Comparison of ENCODE assay signal across 8 cellular contexts in the genomic region with DNA sequence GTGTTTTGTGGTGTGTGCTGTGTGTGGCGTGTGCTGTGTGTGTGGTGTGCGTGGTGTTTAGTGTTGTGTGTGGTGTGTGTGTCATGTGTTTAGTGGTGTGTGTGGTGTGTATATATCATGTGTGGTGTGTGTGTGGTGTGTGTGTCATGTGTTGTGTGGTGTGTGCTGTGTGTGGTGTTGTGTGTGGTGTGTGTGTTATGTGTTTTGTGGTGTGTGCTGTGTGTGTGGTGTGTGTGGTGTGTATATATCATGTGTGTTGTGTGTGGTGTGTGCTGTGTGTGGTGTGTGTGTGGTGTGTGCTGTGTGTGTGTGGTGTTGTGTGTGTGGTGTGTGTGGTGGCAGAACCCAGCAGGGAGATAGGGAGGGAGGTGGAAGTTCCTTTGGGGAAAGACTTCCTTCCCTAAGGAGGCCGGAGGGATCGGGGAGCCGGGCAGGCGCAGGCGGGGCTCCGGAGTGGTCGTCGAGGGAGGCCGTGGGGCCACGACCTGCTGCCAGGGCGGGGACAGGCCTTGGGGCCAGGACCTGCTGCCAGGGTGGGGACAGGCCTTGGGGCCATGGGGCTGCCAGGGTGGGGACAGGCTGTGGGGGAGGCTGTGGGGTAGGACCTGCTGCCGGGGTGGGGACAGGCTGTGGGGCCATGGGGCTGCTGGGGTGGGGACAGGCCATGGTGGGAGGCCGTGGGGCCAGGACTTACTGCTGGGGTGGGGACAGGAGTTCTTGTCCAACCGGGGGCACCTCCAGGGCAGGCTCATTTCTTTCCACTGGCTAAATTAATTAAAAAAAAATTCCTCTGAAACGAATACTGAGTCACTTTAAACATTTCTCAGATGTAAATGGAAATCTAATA. TPM values are rescaled to one million over a fixed set of nuclear protein-coding genes. Genes with fewer than 3 reads are reported as not detected.
DNase-seq lines count a peak whose midpoint lies in the region; ATAC-seq and TF ChIP-seq lines count a peak whose summit lies in the region.

No MANE protein-coding gene starts in this region.

- no peaks in the 10 kb centered on the region for H3K27me3 ChIP-seq in thyroid gland

- WGBS in thyroid gland, 2 donors, result 44 to 49% methylated on average over 16 of the region's 17 CpGs

- peak overlapping the region; percentile 91 to 92 for H3K27ac Mint-ChIP-seq in activated naive CD4-positive, alpha-beta T cell treated with anti-CD3 and anti-CD28 coated beads, Interleukin-2, amount 50 U/mL, for 72 hours

- H3K4me3 ChIP-seq in mucosa of descending colon (no peak overlapping the region), thyroid gland (replicated peaks in 1 of 3) (no peak overlapping the region)

- H3K4me1 ChIP-seq in mucosa of descending colon (ENCODE audit: low read depth) (peaks cover 17% of the 10 kb centered on the region), thyroid gland (peaks cover 18% of the 10 kb centered on the region in 2 donors)

- TF ChIP-seq CTCF in mucosa of descending colon (IDR thresholded peaks at IDR 0.05), result no peak
- TF ChIP-seq CTCF in thyroid gland (IDR thresholded peaks at IDR 0.05), result no peak

- H3K36me3 ChIP-seq in mucosa of descending colon (ENCODE audit: low read depth), result no peaks in the 10 kb centered on the region
- H3K36me3 ChIP-seq in thyroid gland, result no peaks in the 10 kb centered on the region

- intact Hi-C loops in mucosa of descending colon (cut with DNase I, micrococcal nuclease), result no loop called here
- intact Hi-C loops in thyroid gland (cut with DNase I), result no loop called here

- H3K9me3 ChIP-seq in mucosa of descending colon (peaks cover 2% of the 10 kb centered on the region), thyroid gland (no peaks in the 10 kb centered on the region)

- H3K9me3 Mint-ChIP-seq in activated naive CD4-positive, alpha-beta T cell treated with anti-CD3 and anti-CD28 coated beads, Interleukin-2, amount 50 U/mL, for 72 hours, result peaks cover 8 to 12% of the 10 kb centered on the region in 2 donors

- peak; percentile 63 for DNase-seq in stimulated activated CD4-positive, alpha-beta T cell treated with anti-CD3 and anti-CD28 coated beads, Interleukin-12 subunit alpha, Interleukin-12 subunit beta, amount 100 ng/mL, for 4 hours
- no peak for DNase-seq in stimulated activated CD4-positive, alpha-beta T cell treated with anti-CD3 and anti-CD28 coated beads, Interleukin-2, amount 100 ng/mL, for 48 hours
- DNase-seq in activated naive CD4-positive, alpha-beta T cell treated with anti-CD3 and anti-CD28 coated beads, Interleukin-2, amount 50 U/mL, for 72 hours (ENCODE audit: low spot score in 2 of 2), result peak; percentile 57 to 73
- DNase-seq in mucosa of descending colon, result peak; percentile 17 to 63 (median 52)
- DNase-seq in thyroid gland, result no peak
- DNase-seq in Ammon's horn (ENCODE audit: low spot score), result no peak

- H3K27ac ChIP-seq in thyroid gland, result peak overlapping the region in 1 of 3 donors; percentile 24

- TF ChIP-seq POLR2A in thyroid gland (IDR thresholded peaks at IDR 0.05), result no peak

- H3K36me3 Mint-ChIP-seq in activated naive CD4-positive, alpha-beta T cell treated with anti-CD3 and anti-CD28 coated beads, Interleukin-2, amount 50 U/mL, for 72 hours, result peaks cover 10 to 19% of the 10 kb centered on the region in 2 donors

- peak; percentile 51 to 70 for ATAC-seq in activated naive CD4-positive, alpha-beta T cell treated with anti-CD3 and anti-CD28 coated beads, Interleukin-2, amount 50 U/mL, for 72 hours
- ATAC-seq in mucosa of descending colon, result peak; percentile 13
- no peak for ATAC-seq in GM19467 (IDR thresholded peaks at IDR 0.05; ENCODE audit: unreplicated experiment)
- no peak for ATAC-seq in HG03571 (IDR thresholded peaks at IDR 0.05; ENCODE audit: unreplicated experiment)

RNA-seq across cellular contexts. Expression of a gene that starts 15.2 kb away (rescaled TPM):
- total RNA-seq in activated naive CD4-positive, alpha-beta T cell treated with anti-CD3 and anti-CD28 coated beads, Interleukin-2, amount 50 U/mL, for 72 hours, result 100 to 1,000 TPM in 1 of 2 donors, 10 to 100 TPM in 1; 77.2 to 522 TPM
- 100 to 1,000 TPM in 1 of 3 donors, 10 to 100 TPM in 2; 56.4 to 106 (median 58.7) TPM for total RNA-seq in mucosa of descending colon
- 100 to 1,000 TPM in 1 of 4 donors, 10 to 100 TPM in 3; 45.4 to 108 (median 73.2) TPM for total RNA-seq in thyroid gland

RNA-seq across cellular contexts. Expression of a gene that starts 36.8 kb away (rescaled TPM):
- under 1 TPM; 0.11 to 0.12 TPM for total RNA-seq in activated naive CD4-positive, alpha-beta T cell treated with anti-CD3 and anti-CD28 coated beads, Interleukin-2, amount 50 U/mL, for 72 hours
- total RNA-seq in mucosa of descending colon, result under 1 TPM in 2 of 3 donors, not detected in 1; 0.09 to 0.43 TPM
- total RNA-seq in thyroid gland, result not detected

RNA-seq across cellular contexts. Expression of a gene that starts 57.3 kb away (rescaled TPM):
- 10 to 100 TPM; 19.1 to 31.0 TPM for total RNA-seq in activated naive CD4-positive, alpha-beta T cell treated with anti-CD3 and anti-CD28 coated beads, Interleukin-2, amount 50 U/mL, for 72 hours
- total RNA-seq in mucosa of descending colon (10 to 100 TPM; 27.6 to 57.6 (median 32.2) TPM), thyroid gland (100 to 1,000 TPM in 3 of 4 donors, 10 to 100 TPM in 1; 50.3 to 244 (median 154) TPM)

RNA-seq across cellular contexts. Expression of a gene that starts 57.5 kb away (rescaled TPM):
- 10 to 100 TPM; 14.8 to 15.3 TPM for total RNA-seq in activated naive CD4-positive, alpha-beta T cell treated with anti-CD3 and anti-CD28 coated beads, Interleukin-2, amount 50 U/mL, for 72 hours
- total RNA-seq in mucosa of descending colon (10 to 100 TPM; 21.7 to 28.7 (median 25.5) TPM), thyroid gland (10 to 100 TPM; 25.5 to 60.5 (median 52.2) TPM)

Comparison
In these comparisons a context has a peak if more than half of its experiments do, and no peak if none do; other contexts are left out.
1. DNase-seq: peak in stimulated activated CD4-positive, alpha-beta T cell treated with anti-CD3 and anti-CD28 coated beads, Interleukin-12 subunit alpha, Interleukin-12 subunit beta, amount 100 ng/mL, for 4 hours (single experiment), activated naive CD4-positive, alpha-beta T cell treated with anti-CD3 and anti-CD28 coated beads, Interleukin-2, amount 50 U/mL, for 72 hours (2 of 2) and mucosa of descending colon (3 of 3); none in stimulated activated CD4-positive, alpha-beta T cell treated with anti-CD3 and anti-CD28 coated beads, Interleukin-2, amount 100 ng/mL, for 48 hours (0 of 2), thyroid gland (0 of 2) and Ammon's horn (single experiment).
2. ATAC-seq: peak in activated naive CD4-positive, alpha-beta T cell treated with anti-CD3 and anti-CD28 coated beads, Interleukin-2, amount 50 U/mL, for 72 hours (2 of 2) and mucosa of descending colon (single experiment); none in GM19467 (single experiment) and HG03571 (single experiment).